Comparison of ENCODE assay signal across 1 cellular context in the genomic region with DNA sequence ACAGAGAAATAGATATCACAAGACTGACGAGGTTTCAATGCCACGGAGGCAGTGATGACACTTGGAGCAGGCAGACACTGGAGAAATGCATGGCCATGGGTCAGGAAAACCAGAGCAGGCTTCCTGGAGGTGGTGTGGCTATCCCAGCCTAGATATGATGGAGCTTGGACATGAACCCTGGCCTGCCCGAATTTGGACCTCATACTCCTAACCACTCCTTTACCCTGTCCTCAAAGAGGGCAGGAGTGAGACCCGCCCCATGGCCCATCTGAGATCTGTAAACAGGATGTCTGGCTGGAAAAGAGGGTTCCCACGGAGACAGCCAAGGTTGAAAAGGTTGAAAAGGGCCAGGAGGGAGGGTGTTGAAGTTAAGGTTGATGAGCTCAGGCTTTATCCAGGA.
TF ChIP-seq lines count a peak whose summit lies in the region.

No MANE protein-coding gene starts in this region.

TF ChIP-seq in HepG2, 621 proteins besides CTCF, POLR2A, EP300 and RAD21 (continued from another document and continues in another):
- TF ChIP-seq, protein P1, sequence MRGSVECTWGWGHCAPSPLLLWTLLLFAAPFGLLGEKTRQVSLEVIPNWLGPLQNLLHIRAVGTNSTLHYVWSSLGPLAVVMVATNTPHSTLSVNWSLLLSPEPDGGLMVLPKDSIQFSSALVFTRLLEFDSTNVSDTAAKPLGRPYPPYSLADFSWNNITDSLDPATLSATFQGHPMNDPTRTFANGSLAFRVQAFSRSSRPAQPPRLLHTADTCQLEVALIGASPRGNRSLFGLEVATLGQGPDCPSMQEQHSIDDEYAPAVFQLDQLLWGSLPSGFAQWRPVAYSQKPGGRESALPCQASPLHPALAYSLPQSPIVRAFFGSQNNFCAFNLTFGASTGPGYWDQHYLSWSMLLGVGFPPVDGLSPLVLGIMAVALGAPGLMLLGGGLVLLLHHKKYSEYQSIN (CRISPR knock-in tag; IDR thresholded peaks at IDR 0.05; ENCODE audit: borderline replicate concordance), result no peak
- TF ChIP-seq U2AF1 (optimal IDR thresholded peaks at IDR 0.05; ENCODE audit: low read depth, low read length) (no peak), ZNF251 (CRISPR knock-in tag; IDR thresholded peaks at IDR 0.05) (no peak), PITX1 (CRISPR knock-in tag; IDR thresholded peaks at IDR 0.05) (0 out of 2 replicates have a peak, but pooled peaks have one; percentile 55), ZNF567 (CRISPR knock-in tag; IDR thresholded peaks at IDR 0.05; ENCODE audit: borderline replicate concordance) (no peak), ZNF232 (CRISPR knock-in tag; IDR thresholded peaks at IDR 0.05; ENCODE audit: borderline replicate concordance) (no peak), HNF4A (CRISPR knock-in tag; IDR thresholded peaks at IDR 0.05) (peak; percentile 74), PTBP1 (IDR thresholded peaks at IDR 0.05; ENCODE audit: low read depth, low read length, poor library complexity, severe bottlenecking) (no peak), ZNF772 (CRISPR knock-in tag; IDR thresholded peaks at IDR 0.05) (peak; percentile 48; the same call in 1 of the 2 replicates), ZNF552 (CRISPR knock-in tag; IDR thresholded peaks at IDR 0.05; ENCODE audit: borderline replicate concordance) (no peak), SOX5 (CRISPR knock-in tag; IDR thresholded peaks at IDR 0.05; ENCODE audit: borderline replicate concordance) (peak; percentile 16; the same call in 1 of the 2 replicates), ZNF75D (CRISPR knock-in tag; IDR thresholded peaks at IDR 0.05; ENCODE audit: borderline replicate concordance) (no peak), GZF1 (CRISPR knock-in tag; IDR thresholded peaks at IDR 0.05) (0 out of 2 replicates have a peak, but pooled peaks have one; percentile 7), LCORL (IDR thresholded peaks at IDR 0.05) (no peak), LCORL (CRISPR knock-in tag; IDR thresholded peaks at IDR 0.05) (peak; percentile 79), PAX8 (CRISPR knock-in tag; IDR thresholded peaks at IDR 0.05; ENCODE audit: borderline replicate concordance) (no peak), GABPA (IDR thresholded peaks at IDR 0.05; ENCODE audit: low read depth, low read length) (no peak), GABPA (CRISPR knock-in tag; IDR thresholded peaks at IDR 0.05; ENCODE audit: low read depth) (peak; percentile 7; the same call in 1 of the 2 replicates), ZNF768 (CRISPR knock-in tag; IDR thresholded peaks at IDR 0.05) (0 out of 2 replicates have a peak, but pooled peaks have one; percentile 26), MBNL3 (CRISPR knock-in tag; conservative IDR thresholded peaks at IDR 0.05) (no peak), ZNF547 (CRISPR knock-in tag; IDR thresholded peaks at IDR 0.05) (no peak), MED1 (CRISPR knock-in tag; IDR thresholded peaks at IDR 0.05) (peak; percentile 65), ZNF747 (CRISPR knock-in tag; IDR thresholded peaks at IDR 0.05; ENCODE audit: borderline replicate concordance) (no peak), GTF3A (CRISPR knock-in tag; conservative IDR thresholded peaks at IDR 0.05) (no peak), BCL6 (CRISPR knock-in tag; IDR thresholded peaks at IDR 0.05) (peak; percentile 54; the same call in 1 of the 2 replicates), ZZZ3 (CRISPR knock-in tag; IDR thresholded peaks at IDR 0.05; ENCODE audit: borderline replicate concordance) (no peak), FOXO1 (CRISPR knock-in tag; IDR thresholded peaks at IDR 0.05) (peak; percentile 59), KDM3A (CRISPR knock-in tag; IDR thresholded peaks at IDR 0.05; ENCODE audit: low read depth) (0 out of 2 replicates have a peak, but pooled peaks have one; percentile 8), GABPB1 (CRISPR knock-in tag; IDR thresholded peaks at IDR 0.05) (no peak), RBM22 (optimal IDR thresholded peaks at IDR 0.05; ENCODE audit: low read length) (no peak), ADNP (CRISPR knock-in tag; IDR thresholded peaks at IDR 0.05) (0 out of 2 replicates have a peak, but pooled peaks have one; percentile 16), SMARCE1 (IDR thresholded peaks at IDR 0.05; ENCODE audit: borderline replicate concordance) (no peak), ISL2 (CRISPR knock-in tag; IDR thresholded peaks at IDR 0.05) (no peak), SNAPC2 (CRISPR knock-in tag; IDR thresholded peaks at IDR 0.05) (no peak), FOXA1 (IDR thresholded peaks at IDR 0.05) (no peak), FOXA1 (CRISPR knock-in tag; IDR thresholded peaks at IDR 0.05) (peak; percentile 37; the same call in 1 of the 2 replicates), ELF3 (CRISPR knock-in tag; IDR thresholded peaks at IDR 0.05) (peak; percentile 22; the same call in 1 of the 2 replicates), ZNF703 (CRISPR knock-in tag; IDR thresholded peaks at IDR 0.05; ENCODE audit: borderline replicate concordance) (no peak), MAZ (IDR thresholded peaks at IDR 0.05; ENCODE audit: borderline replicate concordance, low read depth, low read length) (no peak), MAZ (CRISPR knock-in tag; IDR thresholded peaks at IDR 0.05; ENCODE audit: low read depth) (peak; percentile 18; the same call in 1 of the 2 replicates), NCOR1 (IDR thresholded peaks at IDR 0.05; ENCODE audit: borderline replicate concordance, low read length) (no peak), SPEN (CRISPR knock-in tag; IDR thresholded peaks at IDR 0.05; ENCODE audit: low read depth) (peak; percentile 38; the same call in 1 of the 2 replicates), ZNF124 (CRISPR knock-in tag; IDR thresholded peaks at IDR 0.05) (0 out of 2 replicates have a peak, but pooled peaks have one; percentile 3), JARID2 (CRISPR knock-in tag; IDR thresholded peaks at IDR 0.05; ENCODE audit: insufficient replicate concordance) (no peak), ERF (CRISPR knock-in tag; IDR thresholded peaks at IDR 0.05) (no peak), ZNF484 (CRISPR knock-in tag; IDR thresholded peaks at IDR 0.05; ENCODE audit: borderline replicate concordance, low read depth) (no peak), ZIK1 (CRISPR knock-in tag; IDR thresholded peaks at IDR 0.05; ENCODE audit: borderline replicate concordance, low read depth) (no peak), ZNF180 (CRISPR knock-in tag; IDR thresholded peaks at IDR 0.05; ENCODE audit: borderline replicate concordance, low read depth) (no peak), NFIB (CRISPR knock-in tag; IDR thresholded peaks at IDR 0.05; ENCODE audit: borderline replicate concordance) (no peak)
- TF ChIP-seq, protein P2, sequence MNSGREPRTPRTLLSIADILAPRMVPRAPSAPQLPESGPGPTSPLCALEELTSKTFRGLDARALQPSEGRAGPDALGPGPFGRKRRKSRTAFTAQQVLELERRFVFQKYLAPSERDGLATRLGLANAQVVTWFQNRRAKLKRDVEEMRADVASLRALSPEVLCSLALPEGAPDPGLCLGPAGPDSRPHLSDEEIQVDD (CRISPR knock-in tag; IDR thresholded peaks at IDR 0.05; ENCODE audit: borderline replicate concordance), result 0 out of 2 replicates have a peak, but pooled peaks have one; percentile 36
- TF ChIP-seq, protein P3, sequence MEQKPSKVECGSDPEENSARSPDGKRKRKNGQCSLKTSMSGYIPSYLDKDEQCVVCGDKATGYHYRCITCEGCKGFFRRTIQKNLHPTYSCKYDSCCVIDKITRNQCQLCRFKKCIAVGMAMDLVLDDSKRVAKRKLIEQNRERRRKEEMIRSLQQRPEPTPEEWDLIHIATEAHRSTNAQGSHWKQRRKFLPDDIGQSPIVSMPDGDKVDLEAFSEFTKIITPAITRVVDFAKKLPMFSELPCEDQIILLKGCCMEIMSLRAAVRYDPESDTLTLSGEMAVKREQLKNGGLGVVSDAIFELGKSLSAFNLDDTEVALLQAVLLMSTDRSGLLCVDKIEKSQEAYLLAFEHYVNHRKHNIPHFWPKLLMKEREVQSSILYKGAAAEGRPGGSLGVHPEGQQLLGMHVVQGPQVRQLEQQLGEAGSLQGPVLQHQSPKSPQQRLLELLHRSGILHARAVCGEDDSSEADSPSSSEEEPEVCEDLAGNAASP (CRISPR knock-in tag; IDR thresholded peaks at IDR 0.05; ENCODE audit: borderline replicate concordance), result peak; percentile 19; the same call in 1 of the 2 replicates
- TF ChIP-seq, protein P4, sequence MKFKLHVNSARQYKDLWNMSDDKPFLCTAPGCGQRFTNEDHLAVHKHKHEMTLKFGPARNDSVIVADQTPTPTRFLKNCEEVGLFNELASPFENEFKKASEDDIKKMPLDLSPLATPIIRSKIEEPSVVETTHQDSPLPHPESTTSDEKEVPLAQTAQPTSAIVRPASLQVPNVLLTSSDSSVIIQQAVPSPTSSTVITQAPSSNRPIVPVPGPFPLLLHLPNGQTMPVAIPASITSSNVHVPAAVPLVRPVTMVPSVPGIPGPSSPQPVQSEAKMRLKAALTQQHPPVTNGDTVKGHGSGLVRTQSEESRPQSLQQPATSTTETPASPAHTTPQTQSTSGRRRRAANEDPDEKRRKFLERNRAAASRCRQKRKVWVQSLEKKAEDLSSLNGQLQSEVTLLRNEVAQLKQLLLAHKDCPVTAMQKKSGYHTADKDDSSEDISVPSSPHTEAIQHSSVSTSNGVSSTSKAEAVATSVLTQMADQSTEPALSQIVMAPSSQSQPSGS (CRISPR knock-in tag; IDR thresholded peaks at IDR 0.05), result no peak
- TF ChIP-seq, protein P5, sequence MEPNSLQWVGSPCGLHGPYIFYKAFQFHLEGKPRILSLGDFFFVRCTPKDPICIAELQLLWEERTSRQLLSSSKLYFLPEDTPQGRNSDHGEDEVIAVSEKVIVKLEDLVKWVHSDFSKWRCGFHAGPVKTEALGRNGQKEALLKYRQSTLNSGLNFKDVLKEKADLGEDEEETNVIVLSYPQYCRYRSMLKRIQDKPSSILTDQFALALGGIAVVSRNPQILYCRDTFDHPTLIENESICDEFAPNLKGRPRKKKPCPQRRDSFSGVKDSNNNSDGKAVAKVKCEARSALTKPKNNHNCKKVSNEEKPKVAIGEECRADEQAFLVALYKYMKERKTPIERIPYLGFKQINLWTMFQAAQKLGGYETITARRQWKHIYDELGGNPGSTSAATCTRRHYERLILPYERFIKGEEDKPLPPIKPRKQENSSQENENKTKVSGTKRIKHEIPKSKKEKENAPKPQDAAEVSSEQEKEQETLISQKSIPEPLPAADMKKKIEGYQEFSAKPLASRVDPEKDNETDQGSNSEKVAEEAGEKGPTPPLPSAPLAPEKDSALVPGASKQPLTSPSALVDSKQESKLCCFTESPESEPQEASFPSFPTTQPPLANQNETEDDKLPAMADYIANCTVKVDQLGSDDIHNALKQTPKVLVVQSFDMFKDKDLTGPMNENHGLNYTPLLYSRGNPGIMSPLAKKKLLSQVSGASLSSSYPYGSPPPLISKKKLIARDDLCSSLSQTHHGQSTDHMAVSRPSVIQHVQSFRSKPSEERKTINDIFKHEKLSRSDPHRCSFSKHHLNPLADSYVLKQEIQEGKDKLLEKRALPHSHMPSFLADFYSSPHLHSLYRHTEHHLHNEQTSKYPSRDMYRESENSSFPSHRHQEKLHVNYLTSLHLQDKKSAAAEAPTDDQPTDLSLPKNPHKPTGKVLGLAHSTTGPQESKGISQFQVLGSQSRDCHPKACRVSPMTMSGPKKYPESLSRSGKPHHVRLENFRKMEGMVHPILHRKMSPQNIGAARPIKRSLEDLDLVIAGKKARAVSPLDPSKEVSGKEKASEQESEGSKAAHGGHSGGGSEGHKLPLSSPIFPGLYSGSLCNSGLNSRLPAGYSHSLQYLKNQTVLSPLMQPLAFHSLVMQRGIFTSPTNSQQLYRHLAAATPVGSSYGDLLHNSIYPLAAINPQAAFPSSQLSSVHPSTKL (CRISPR knock-in tag; IDR thresholded peaks at IDR 0.05), result 0 out of 2 replicates have a peak, but pooled peaks have one; percentile 23
- TF ChIP-seq, protein P6, sequence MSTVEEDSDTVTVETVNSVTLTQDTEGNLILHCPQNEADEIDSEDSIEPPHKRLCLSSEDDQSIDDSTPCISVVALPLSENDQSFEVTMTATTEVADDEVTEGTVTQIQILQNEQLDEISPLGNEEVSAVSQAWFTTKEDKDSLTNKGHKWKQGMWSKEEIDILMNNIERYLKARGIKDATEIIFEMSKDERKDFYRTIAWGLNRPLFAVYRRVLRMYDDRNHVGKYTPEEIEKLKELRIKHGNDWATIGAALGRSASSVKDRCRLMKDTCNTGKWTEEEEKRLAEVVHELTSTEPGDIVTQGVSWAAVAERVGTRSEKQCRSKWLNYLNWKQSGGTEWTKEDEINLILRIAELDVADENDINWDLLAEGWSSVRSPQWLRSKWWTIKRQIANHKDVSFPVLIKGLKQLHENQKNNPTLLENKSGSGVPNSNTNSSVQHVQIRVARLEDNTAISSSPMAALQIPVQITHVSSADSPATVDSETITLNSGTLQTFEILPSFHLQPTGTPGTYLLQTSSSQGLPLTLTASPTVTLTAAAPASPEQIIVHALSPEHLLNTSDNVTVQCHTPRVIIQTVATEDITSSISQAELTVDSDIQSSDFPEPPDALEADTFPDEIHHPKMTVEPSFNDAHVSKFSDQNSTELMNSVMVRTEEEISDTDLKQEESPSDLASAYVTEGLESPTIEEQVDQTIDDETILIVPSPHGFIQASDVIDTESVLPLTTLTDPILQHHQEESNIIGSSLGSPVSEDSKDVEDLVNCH (CRISPR knock-in tag; IDR thresholded peaks at IDR 0.05), result no peak
- TF ChIP-seq, protein P7, sequence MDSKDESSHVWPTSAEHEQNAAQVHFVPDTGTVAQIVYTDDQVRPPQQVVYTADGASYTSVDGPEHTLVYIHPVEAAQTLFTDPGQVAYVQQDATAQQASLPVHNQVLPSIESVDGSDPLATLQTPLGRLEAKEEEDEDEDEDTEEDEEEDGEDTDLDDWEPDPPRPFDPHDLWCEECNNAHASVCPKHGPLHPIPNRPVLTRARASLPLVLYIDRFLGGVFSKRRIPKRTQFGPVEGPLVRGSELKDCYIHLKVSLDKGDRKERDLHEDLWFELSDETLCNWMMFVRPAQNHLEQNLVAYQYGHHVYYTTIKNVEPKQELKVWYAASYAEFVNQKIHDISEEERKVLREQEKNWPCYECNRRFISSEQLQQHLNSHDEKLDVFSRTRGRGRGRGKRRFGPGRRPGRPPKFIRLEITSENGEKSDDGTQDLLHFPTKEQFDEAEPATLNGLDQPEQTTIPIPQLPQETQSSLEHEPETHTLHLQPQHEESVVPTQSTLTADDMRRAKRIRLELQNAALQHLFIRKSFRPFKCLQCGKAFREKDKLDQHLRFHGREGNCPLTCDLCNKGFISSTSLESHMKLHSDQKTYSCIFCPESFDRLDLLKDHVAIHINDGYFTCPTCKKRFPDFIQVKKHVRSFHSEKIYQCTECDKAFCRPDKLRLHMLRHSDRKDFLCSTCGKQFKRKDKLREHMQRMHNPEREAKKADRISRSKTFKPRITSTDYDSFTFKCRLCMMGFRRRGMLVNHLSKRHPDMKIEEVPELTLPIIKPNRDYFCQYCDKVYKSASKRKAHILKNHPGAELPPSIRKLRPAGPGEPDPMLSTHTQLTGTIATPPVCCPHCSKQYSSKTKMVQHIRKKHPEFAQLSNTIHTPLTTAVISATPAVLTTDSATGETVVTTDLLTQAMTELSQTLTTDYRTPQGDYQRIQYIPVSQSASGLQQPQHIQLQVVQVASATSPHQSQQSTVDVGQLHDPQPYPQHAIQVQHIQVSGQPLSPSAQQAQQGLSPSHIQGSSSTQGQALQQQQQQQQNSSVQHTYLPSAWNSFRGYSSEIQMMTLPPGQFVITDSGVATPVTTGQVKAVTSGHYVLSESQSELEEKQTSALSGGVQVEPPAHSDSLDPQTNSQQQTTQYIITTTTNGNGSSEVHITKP (CRISPR knock-in tag; IDR thresholded peaks at IDR 0.05; ENCODE audit: low read depth), result no peak
